ENCODE assay signal across 1 cellular context in the genomic region with DNA sequence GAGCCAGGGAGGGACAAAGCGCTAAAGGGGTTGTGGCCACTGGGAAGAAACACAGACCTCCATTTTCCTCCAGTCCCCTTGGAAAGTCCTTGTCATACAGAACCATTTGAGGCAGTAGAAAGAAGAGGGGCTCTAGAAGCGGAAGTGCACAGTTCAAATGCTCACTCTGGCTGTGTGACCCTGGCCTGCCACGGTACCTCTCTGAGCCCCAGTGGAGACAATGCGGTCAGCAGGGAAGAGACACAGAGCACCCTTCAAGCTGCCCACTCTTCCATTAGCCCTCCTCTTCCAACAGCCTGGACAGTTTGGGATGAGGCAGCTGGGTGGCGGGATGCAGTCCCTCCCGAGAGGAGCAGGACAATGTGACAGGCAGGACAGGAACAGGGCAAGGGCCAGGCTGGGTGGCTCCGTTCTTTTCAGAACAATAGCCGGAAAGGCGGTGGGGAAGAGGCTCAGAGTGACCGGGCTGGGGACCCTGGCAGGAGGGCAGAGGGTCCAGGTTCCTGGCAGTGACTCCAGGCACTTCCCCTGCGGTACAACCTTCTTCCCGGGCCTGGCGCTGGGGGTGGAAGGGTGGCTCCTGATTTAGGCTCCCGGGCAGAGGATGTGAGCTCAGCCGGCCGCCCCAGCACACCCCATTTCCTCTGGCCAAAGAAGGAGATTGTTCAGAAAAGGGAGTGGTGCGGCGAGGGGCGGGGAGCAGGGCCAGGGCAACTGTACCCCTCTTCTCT.
TF ChIP-seq lines count a peak whose summit lies in the region.

No MANE protein-coding gene starts in this region.

TF ChIP-seq in WTC11, 78 proteins besides CTCF, POLR2A, EP300 and RAD21 (continued from another document):
- TF ChIP-seq ZNF532 (CRISPR knock-in tag; IDR thresholded peaks at IDR 0.05; ENCODE audit: borderline replicate concordance) (no peak), ZNF232 (CRISPR knock-in tag; IDR thresholded peaks at IDR 0.05) (no peak), RORB (CRISPR knock-in tag; IDR thresholded peaks at IDR 0.05) (no peak), FOXK1 (CRISPR knock-in tag; IDR thresholded peaks at IDR 0.05) (no peak), ZNF317 (CRISPR knock-in tag; IDR thresholded peaks at IDR 0.05; ENCODE audit: borderline replicate concordance, low read depth) (no peak), ZBTB43 (CRISPR knock-in tag; IDR thresholded peaks at IDR 0.05) (no peak), PREB (CRISPR knock-in tag; IDR thresholded peaks at IDR 0.05; ENCODE audit: borderline replicate concordance) (no peak), ZMAT4 (CRISPR knock-in tag; IDR thresholded peaks at IDR 0.05) (no peak), IRF1 (CRISPR knock-in tag; IDR thresholded peaks at IDR 0.05) (no peak), RELA (CRISPR knock-in tag; IDR thresholded peaks at IDR 0.05; ENCODE audit: borderline replicate concordance) (no peak), ZSCAN18 (CRISPR knock-in tag; IDR thresholded peaks at IDR 0.05) (no peak), NFATC4 (CRISPR knock-in tag; IDR thresholded peaks at IDR 0.05) (no peak)
- TF ChIP-seq, protein P1, sequence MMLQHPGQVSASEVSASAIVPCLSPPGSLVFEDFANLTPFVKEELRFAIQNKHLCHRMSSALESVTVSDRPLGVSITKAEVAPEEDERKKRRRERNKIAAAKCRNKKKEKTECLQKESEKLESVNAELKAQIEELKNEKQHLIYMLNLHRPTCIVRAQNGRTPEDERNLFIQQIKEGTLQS (CRISPR knock-in tag; conservative IDR thresholded peaks at IDR 0.05): no peak
- TF ChIP-seq, protein P2, sequence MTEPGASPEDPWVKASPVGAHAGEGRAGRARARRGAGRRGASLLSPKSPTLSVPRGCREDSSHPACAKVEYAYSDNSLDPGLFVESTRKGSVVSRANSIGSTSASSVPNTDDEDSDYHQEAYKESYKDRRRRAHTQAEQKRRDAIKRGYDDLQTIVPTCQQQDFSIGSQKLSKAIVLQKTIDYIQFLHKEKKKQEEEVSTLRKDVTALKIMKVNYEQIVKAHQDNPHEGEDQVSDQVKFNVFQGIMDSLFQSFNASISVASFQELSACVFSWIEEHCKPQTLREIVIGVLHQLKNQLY (CRISPR knock-in tag; IDR thresholded peaks at IDR 0.05): no peak
